In the genomic region with DNA sequence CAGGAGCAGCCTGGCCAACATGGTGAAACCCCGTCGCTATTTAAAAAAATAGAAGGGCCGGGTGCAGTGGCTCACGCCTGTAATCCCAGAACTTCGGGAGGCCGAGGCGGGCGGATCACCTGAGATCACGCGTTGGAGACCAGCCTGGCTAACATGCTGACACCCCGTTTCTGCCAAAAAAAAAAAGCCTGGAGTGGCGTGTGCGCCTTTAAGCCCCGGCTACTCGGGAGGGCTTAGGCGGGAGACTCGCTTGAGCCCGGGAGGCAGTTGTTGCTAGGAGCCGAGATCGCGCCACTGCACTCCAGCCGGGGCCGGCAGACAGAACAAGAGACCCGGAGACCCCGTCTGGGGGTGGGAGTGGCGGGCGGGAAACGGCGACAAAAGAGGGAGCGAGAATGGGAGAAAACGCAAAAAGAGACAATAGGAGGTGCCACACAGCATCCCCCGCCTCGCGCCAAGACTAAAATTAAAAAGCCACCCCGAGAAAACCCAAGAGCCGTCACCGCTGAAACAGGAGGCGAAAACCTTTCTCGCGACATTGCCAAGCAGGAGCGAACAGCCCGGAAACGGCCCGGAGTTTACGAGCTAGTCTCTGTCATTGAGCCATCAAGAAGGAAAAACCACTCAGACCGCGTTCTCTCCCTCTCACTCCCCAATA, we compare ENCODE assay signal across 3 cellular contexts.
TF ChIP-seq lines count a peak whose summit lies in the region.

No MANE protein-coding gene starts in this region.

TF ChIP-seq in GM23338, 12 proteins besides CTCF, POLR2A, EP300 and RAD21:
- peak; percentile 26; the same call in 1 of the 2 replicates for TF ChIP-seq POLR2AphosphoS5 (IDR thresholded peaks at IDR 0.05; ENCODE audit: low read depth)
TF ChIP-seq in GM23338: peak in this region for 1; not testable (repeated sequence) for 11.

TF ChIP-seq in IMR-90, 13 proteins besides CTCF, POLR2A, EP300 and RAD21:
- 0 out of 2 replicates have a peak, but pooled peaks have one; percentile 22 for TF ChIP-seq BHLHE40 (IDR thresholded peaks at IDR 0.05; ENCODE audit: low read depth, low read length)

TF ChIP-seq in GM12878, 131 proteins besides CTCF, POLR2A, EP300 and RAD21 (continues in another document):
- TF ChIP-seq MLLT1 (IDR thresholded peaks at IDR 0.05) (peak; percentile 90), ZNF687 (IDR thresholded peaks at IDR 0.05) (peak; percentile 99), SMAD1 (IDR thresholded peaks at IDR 0.05; ENCODE audit: low read depth, partially characterized antibody) (peak; percentile 98), NKRF (conservative IDR thresholded peaks at IDR 0.05) (0 out of 2 replicates have a peak, but pooled peaks have one; percentile 28), RAD51 (IDR thresholded peaks at IDR 0.05) (peak; percentile 46; the same call in 1 of the 2 replicates), SMAD5 (IDR thresholded peaks at IDR 0.05; ENCODE audit: low read depth) (peak; percentile 91), MTA3 (IDR thresholded peaks at IDR 0.05; ENCODE audit: borderline replicate concordance, low read length) (0 out of 2 replicates have a peak, but pooled peaks have one; percentile 53), TCF3 (IDR thresholded peaks at IDR 0.05; ENCODE audit: borderline replicate concordance, insufficient read depth, low read depth, low read length) (peak; percentile 51; the same call in 1 of the 2 replicates), ATF7 (IDR thresholded peaks at IDR 0.05; ENCODE audit: low read depth) (peak; percentile 64), POLR2AphosphoS2 (IDR thresholded peaks at IDR 0.05; ENCODE audit: low read depth, low read length) (peak; percentile 50; the same call in 1 of the 2 replicates), CBFB (IDR thresholded peaks at IDR 0.05; ENCODE audit: low read depth) (peak; percentile 94), ZBED1 (IDR thresholded peaks at IDR 0.05; ENCODE audit: borderline replicate concordance) (peak; percentile 86), POU2F2 (IDR thresholded peaks at IDR 0.05; ENCODE audit: borderline replicate concordance, low read depth, low read length) (peak; percentile 78; the same call in 2 of the 3 replicates), BCL11A (IDR thresholded peaks at IDR 0.05; ENCODE audit: low read depth, low read length) (peak; percentile 63; the same call in 1 of the 2 replicates), KLF5 (IDR thresholded peaks at IDR 0.05; ENCODE audit: partially characterized antibody) (peak; percentile 85), SKIL (IDR thresholded peaks at IDR 0.05; ENCODE audit: low read depth, poor library complexity, severe bottlenecking) (peak; percentile 29), PML (IDR thresholded peaks at IDR 0.05; ENCODE audit: low read length) (peak; percentile 70), CREM (IDR thresholded peaks at IDR 0.05; ENCODE audit: low read depth) (0 out of 2 replicates have a peak, but pooled peaks have one; percentile 36), BMI1 (IDR thresholded peaks at IDR 0.05; ENCODE audit: borderline replicate concordance) (peak; percentile 92), BHLHE40 (IDR thresholded peaks at IDR 0.05; ENCODE audit: borderline replicate concordance in 1 of 2, low read depth in 2 of 2, low read length in 1 of 2) (peak in 1 of 2 experiments; percentile 4; a peak in 2 of 4 replicates), TCF12 (IDR thresholded peaks at IDR 0.05; ENCODE audit: low read depth, low read length) (0 out of 2 replicates have a peak, but pooled peaks have one; percentile 34), MTA2 (IDR thresholded peaks at IDR 0.05; ENCODE audit: low read depth) (0 out of 2 replicates have a peak, but pooled peaks have one; percentile 12), NBN (IDR thresholded peaks at IDR 0.05) (peak; percentile 95), RELB (IDR thresholded peaks at IDR 0.05; ENCODE audit: low read depth) (peak; percentile 37; the same call in 1 of the 2 replicates)
- TF ChIP-seq, protein P1, sequence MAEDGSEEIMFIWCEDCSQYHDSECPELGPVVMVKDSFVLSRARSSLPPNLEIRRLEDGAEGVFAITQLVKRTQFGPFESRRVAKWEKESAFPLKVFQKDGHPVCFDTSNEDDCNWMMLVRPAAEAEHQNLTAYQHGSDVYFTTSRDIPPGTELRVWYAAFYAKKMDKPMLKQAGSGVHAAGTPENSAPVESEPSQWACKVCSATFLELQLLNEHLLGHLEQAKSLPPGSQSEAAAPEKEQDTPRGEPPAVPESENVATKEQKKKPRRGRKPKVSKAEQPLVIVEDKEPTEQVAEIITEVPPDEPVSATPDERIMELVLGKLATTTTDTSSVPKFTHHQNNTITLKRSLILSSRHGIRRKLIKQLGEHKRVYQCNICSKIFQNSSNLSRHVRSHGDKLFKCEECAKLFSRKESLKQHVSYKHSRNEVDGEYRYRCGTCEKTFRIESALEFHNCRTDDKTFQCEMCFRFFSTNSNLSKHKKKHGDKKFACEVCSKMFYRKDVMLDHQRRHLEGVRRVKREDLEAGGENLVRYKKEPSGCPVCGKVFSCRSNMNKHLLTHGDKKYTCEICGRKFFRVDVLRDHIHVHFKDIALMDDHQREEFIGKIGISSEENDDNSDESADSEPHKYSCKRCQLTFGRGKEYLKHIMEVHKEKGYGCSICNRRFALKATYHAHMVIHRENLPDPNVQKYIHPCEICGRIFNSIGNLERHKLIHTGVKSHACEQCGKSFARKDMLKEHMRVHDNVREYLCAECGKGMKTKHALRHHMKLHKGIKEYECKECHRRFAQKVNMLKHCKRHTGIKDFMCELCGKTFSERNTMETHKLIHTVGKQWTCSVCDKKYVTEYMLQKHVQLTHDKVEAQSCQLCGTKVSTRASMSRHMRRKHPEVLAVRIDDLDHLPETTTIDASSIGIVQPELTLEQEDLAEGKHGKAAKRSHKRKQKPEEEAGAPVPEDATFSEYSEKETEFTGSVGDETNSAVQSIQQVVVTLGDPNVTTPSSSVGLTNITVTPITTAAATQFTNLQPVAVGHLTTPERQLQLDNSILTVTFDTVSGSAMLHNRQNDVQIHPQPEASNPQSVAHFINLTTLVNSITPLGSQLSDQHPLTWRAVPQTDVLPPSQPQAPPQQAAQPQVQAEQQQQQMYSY (CRISPR knock-in tag; IDR thresholded peaks at IDR 0.05) = peak; percentile 99
- TF ChIP-seq, protein P2, sequence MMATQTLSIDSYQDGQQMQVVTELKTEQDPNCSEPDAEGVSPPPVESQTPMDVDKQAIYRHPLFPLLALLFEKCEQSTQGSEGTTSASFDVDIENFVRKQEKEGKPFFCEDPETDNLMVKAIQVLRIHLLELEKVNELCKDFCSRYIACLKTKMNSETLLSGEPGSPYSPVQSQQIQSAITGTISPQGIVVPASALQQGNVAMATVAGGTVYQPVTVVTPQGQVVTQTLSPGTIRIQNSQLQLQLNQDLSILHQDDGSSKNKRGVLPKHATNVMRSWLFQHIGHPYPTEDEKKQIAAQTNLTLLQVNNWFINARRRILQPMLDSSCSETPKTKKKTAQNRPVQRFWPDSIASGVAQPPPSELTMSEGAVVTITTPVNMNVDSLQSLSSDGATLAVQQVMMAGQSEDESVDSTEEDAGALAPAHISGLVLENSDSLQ (IDR thresholded peaks at IDR 0.05) = peak; percentile 60; the same call in 1 of the 2 replicates
- TF ChIP-seq, protein P3, sequence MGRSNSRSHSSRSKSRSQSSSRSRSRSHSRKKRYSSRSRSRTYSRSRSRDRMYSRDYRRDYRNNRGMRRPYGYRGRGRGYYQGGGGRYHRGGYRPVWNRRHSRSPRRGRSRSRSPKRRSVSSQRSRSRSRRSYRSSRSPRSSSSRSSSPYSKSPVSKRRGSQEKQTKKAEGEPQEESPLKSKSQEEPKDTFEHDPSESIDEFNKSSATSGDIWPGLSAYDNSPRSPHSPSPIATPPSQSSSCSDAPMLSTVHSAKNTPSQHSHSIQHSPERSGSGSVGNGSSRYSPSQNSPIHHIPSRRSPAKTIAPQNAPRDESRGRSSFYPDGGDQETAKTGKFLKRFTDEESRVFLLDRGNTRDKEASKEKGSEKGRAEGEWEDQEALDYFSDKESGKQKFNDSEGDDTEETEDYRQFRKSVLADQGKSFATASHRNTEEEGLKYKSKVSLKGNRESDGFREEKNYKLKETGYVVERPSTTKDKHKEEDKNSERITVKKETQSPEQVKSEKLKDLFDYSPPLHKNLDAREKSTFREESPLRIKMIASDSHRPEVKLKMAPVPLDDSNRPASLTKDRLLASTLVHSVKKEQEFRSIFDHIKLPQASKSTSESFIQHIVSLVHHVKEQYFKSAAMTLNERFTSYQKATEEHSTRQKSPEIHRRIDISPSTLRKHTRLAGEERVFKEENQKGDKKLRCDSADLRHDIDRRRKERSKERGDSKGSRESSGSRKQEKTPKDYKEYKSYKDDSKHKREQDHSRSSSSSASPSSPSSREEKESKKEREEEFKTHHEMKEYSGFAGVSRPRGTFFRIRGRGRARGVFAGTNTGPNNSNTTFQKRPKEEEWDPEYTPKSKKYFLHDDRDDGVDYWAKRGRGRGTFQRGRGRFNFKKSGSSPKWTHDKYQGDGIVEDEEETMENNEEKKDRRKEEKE (IDR thresholded peaks at IDR 0.05) = peak; percentile 81
